11 cellular contexts compared by ENCODE assay signal in the genomic region with DNA sequence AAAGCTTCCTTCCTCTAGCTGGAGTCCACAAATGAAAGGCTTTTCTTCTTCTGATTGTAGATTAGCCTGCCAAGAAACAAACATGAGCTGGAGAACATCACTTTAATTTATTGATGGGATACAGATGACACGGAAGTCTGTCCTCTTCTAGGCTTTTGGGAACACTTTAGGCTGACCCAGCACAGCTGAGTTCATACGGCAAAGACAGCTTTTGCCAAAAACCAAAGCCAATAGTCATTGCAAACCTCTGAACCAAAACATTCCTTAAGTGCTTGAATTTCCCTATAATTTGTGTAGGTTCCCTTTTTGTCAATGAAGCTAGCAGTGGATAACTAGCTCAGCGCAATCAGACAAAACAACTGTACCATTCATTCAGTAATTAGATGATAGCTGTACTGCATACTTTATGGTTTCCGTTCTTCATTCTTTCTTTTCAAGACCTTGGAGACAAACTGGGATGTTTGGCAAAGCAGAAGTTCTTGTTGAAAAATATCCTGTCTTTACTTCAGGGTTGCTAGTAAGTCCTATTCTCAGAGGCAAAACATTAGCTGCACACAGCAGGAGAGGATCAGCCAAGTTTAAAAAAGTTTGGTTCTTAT.
A peak's percentile ranks its signal among the peaks of the same experiment; 100 is the strongest.
DNase-seq lines count a peak whose midpoint lies in the region; ATAC-seq and TF ChIP-seq lines count a peak whose summit lies in the region.
"Had no signal": no experiment of that assay in that cellular context is flagged by ENCODE, and none has a peak within 500 bp of the region (broad histone marks: within the 10 kb centered on the region; RNA-seq: fewer than 3 reads in every experiment).

No MANE protein-coding gene starts in this region.

- TF ChIP-seq CTCF in hepatocyte (IDR thresholded peaks at IDR 0.05; ENCODE audit: poor library complexity) (no peak), smooth muscle cell (IDR thresholded peaks at IDR 0.05; ENCODE audit: borderline replicate concordance, insufficient read depth, poor library complexity, severe bottlenecking) (no peak)

- H3K9ac ChIP-seq in smooth muscle cell (ENCODE audit: low read depth), result no peak overlapping the region

- no peaks in the 10 kb centered on the region for H3K79me2 ChIP-seq in hepatocyte
- no peaks in the 10 kb centered on the region for H3K79me2 ChIP-seq in smooth muscle cell (ENCODE audit: low read depth)

- H4K20me1 ChIP-seq in hepatocyte (ENCODE audit: insufficient read depth, poor library complexity, severe bottlenecking) (no peaks in the 10 kb centered on the region), smooth muscle cell (ENCODE audit: low read depth) (no peaks in the 10 kb centered on the region)

- H2AFZ ChIP-seq in hepatocyte, result no peak overlapping the region
- peak overlapping the region; percentile 39 for H2AFZ ChIP-seq in smooth muscle cell (ENCODE audit: low read depth)

- ATAC-seq in GM19467 (IDR thresholded peaks at IDR 0.05; ENCODE audit: unreplicated experiment), result no peak
- ATAC-seq: naive thymus-derived CD4-positive, alpha-beta T cell had no signal

- H3K27ac ChIP-seq in hepatocyte, result no peak overlapping the region
- H3K27ac ChIP-seq in smooth muscle cell (ENCODE audit: low read depth), result no peak overlapping the region

- H3K9me2 ChIP-seq in hepatocyte (replicated peaks; ENCODE audit: insufficient read depth), result no peaks in the 10 kb centered on the region

- H3K4me1 ChIP-seq in hepatocyte (ENCODE audit: insufficient read depth) (no peaks in the 10 kb centered on the region), smooth muscle cell (ENCODE audit: low read depth) (peaks cover 9% of the 10 kb centered on the region)

- H3K27me3 ChIP-seq in hepatocyte (no peaks in the 10 kb centered on the region), smooth muscle cell (ENCODE audit: low read depth) (no peaks in the 10 kb centered on the region)

- H3K36me3 ChIP-seq in hepatocyte (replicated peaks; ENCODE audit: insufficient read depth, low read depth), result no peaks in the 10 kb centered on the region
- no peaks in the 10 kb centered on the region for H3K36me3 ChIP-seq in smooth muscle cell (ENCODE audit: low read depth)

- DNase-seq in EH (ENCODE audit: low read depth), result peak; percentile 1
- peak; percentile 38 for DNase-seq in astrocyte of the hippocampus (ENCODE audit: low read depth, low spot score)
- DNase-seq in hepatocyte (ENCODE audit: low spot score), result no peak
- DNase-seq in smooth muscle cell (lab: John Stamatoyannopoulos, UW; ENCODE audit: unreplicated experiment), result no peak
- no peak for DNase-seq in H4 (ENCODE audit: low spot score)
- no peak for DNase-seq in NK-92 (lab: John Stamatoyannopoulos, UW; ENCODE audit: unreplicated experiment)
- no peak for DNase-seq in NCI-H1436 treated with DMSO at 0.1 percent for 48 hours (lab: John Stamatoyannopoulos, UW)
- DNase-seq: activated naive CD8-positive, alpha-beta T cell treated with anti-CD3 and anti-CD28 coated beads, Interleukin-2, amount 10 ng/mL, durations not matched to agents 7 days and 5 days; effector CD4-positive, alpha-beta T cell; naive thymus-derived CD4-positive, alpha-beta T cell had no signal

- H3K4me2 ChIP-seq in hepatocyte (peak overlapping the region; percentile 1), smooth muscle cell (peak overlapping the region; percentile 53)

- 58% methylated on average over 4 of the region's 4 CpGs for WGBS in hepatocyte (ENCODE audit: low lambda C conversion rate, missing lambda C conversion rate)
- 41% methylated on average over 4 of the region's 4 CpGs for WGBS in smooth muscle cell (ENCODE audit: low lambda C conversion rate)

- H3F3A ChIP-seq in smooth muscle cell (ENCODE audit: low read depth), result no peaks in the 10 kb centered on the region

- H3K9me3 ChIP-seq in hepatocyte (ENCODE audit: low read depth) (no peaks in the 10 kb centered on the region), smooth muscle cell (replicated peaks; ENCODE audit: low read depth) (no peaks in the 10 kb centered on the region)

- H3K4me3 ChIP-seq in hepatocyte (no peak overlapping the region), smooth muscle cell (no peak overlapping the region)

Comparison
In these comparisons a context has a peak if more than half of its experiments do, and no peak if none do; other contexts are left out.
1. DNase-seq: peak in EH (single experiment) and astrocyte of the hippocampus (single experiment); none in hepatocyte (single experiment), smooth muscle cell (single experiment), H4 (single experiment), NK-92 (single experiment) and NCI-H1436 treated with DMSO at 0.1 percent for 48 hours (single experiment).